In the genomic region with DNA sequence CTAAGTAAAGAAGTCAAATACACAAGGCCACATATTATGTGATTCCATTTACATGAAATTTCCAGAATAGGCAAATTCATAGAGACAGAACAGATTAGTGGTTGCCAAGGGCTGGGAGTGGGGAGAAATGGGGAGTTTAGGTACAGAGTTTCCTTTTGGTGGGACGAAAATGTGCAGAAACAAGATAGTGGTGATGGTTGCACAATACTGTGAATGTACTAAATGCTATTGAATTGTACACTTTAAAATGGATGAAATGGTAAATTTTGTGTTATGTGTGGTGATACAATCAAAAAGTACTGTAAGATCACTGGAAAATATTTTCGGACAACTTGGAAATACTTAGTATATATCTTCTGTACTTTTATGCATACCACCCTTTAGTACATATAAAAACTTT, we compare ENCODE assay signal across 33 cellular contexts. TPM values are rescaled to one million over a fixed set of nuclear protein-coding genes. Genes with fewer than 3 reads are reported as not detected.
"Had no signal": no experiment of that assay in that cellular context is flagged by ENCODE, and none has a peak within 500 bp of the region (broad histone marks: within the 10 kb centered on the region; RNA-seq: fewer than 3 reads in every experiment).

No MANE protein-coding gene starts in this region.

- DNase-seq: natural killer cell; occipital lobe; ovary; posterior cingulate gyrus; psoas muscle; right cardiac atrium; spleen; stimulated activated CD4-positive, alpha-beta T cell treated with anti-CD3 and anti-CD28 coated beads, Interleukin-12 subunit alpha, Interleukin-12 subunit beta, amount 100 ng/mL, for 4 hours; stimulated activated CD4-positive, alpha-beta T cell treated with anti-CD3 and anti-CD28 coated beads, Interleukin-1b, Interleukin-23, amount 100 ng/mL, for 48 hours; stimulated activated CD4-positive, alpha-beta T cell treated with anti-CD3 and anti-CD28 coated beads, Interleukin-4, amount 100 ng/mL, for 1 hour; stimulated activated CD4-positive, alpha-beta T cell treated with anti-CD3 and anti-CD28 coated beads, Interleukin-4, amount 100 ng/mL, for 4 hours; stimulated activated CD8-positive, alpha-beta memory T cell treated with anti-CD3 and anti-CD28 coated beads, Interleukin-4, amount 100 ng/mL, for 48 hours; stimulated activated naive CD4-positive, alpha-beta T cell; stimulated activated naive CD8-positive, alpha-beta T cell treated with anti-CD3 and anti-CD28 coated beads, Interleukin-15, amount 100 ng/mL, for 72 hours; stimulated activated naive CD8-positive, alpha-beta T cell treated with anti-CD3 and anti-CD28 coated beads, Interleukin-15, Interleukin-2, amounts not matched to agents 100 U/mL and 50 U/mL, for 24 hours; substantia nigra; testis; tibial artery; transverse colon had no signal

- H3K36me3 Mint-ChIP-seq: natural killer cell; neural progenitor cell; stimulated activated memory B cell treated with anti-CD40 and anti-IgM and Interleukin-4, amounts not matched to agents 10 μg/mL and 1 μg/mL and 100 μg/mL, for 72 hours; type B pancreatic cell had no signal

- H3K36me3 ChIP-seq: neural progenitor cell, ovary, spleen, transverse colon had no signal

- H3K9me3 ChIP-seq: ovary, psoas muscle, spleen, suprapubic skin, testis, tibial artery, transverse colon, vagina had no signal

- FAIRE-seq: urothelium cell line had no signal

- H3K4me1 ChIP-seq: parathyroid adenoma, psoas muscle, spleen, suprapubic skin, tibial artery, transverse colon, vagina had no signal

- H3K27me3 Mint-ChIP-seq: progenitor cell of endocrine pancreas; stimulated activated memory B cell treated with anti-CD40 and anti-IgM and Interleukin-4, amounts not matched to agents 10 μg/mL and 1 μg/mL and 100 μg/mL, for 72 hours; stimulated activated naive CD8-positive, alpha-beta T cell treated with anti-CD3 and anti-CD28 coated beads, Interleukin-15, amount 100 ng/mL, for 72 hours; type B pancreatic cell had no signal

- H3K4me1 Mint-ChIP-seq: natural killer cell; nephron; stimulated activated memory B cell treated with anti-CD40 and anti-IgM and Interleukin-4, amounts not matched to agents 10 μg/mL and 1 μg/mL and 100 μg/mL, for 72 hours; stimulated activated naive CD8-positive, alpha-beta T cell treated with anti-CD3 and anti-CD28 coated beads, Interleukin-15, amount 100 ng/mL, for 72 hours had no signal

- H3K9me3 Mint-ChIP-seq: natural killer cell; nephron; neural progenitor cell; stimulated activated memory B cell treated with anti-CD40 and anti-IgM and Interleukin-4, amounts not matched to agents 10 μg/mL and 1 μg/mL and 100 μg/mL, for 72 hours; stimulated activated naive CD8-positive, alpha-beta T cell treated with anti-CD3 and anti-CD28 coated beads, Interleukin-15, amount 100 ng/mL, for 72 hours; type B pancreatic cell had no signal

- H3K27ac Mint-ChIP-seq: natural killer cell; nephron; neural progenitor cell; progenitor cell of endocrine pancreas; stimulated activated memory B cell treated with anti-CD40 and anti-IgM and Interleukin-4, amounts not matched to agents 10 μg/mL and 1 μg/mL and 100 μg/mL, for 72 hours; stimulated activated naive CD8-positive, alpha-beta T cell treated with anti-CD3 and anti-CD28 coated beads, Interleukin-15, amount 100 ng/mL, for 72 hours; type B pancreatic cell had no signal

- H3K79me2 ChIP-seq: parathyroid adenoma had no signal

- H3K4me2 ChIP-seq: neural progenitor cell, smooth muscle cell had no signal

- H3K27me3 ChIP-seq: neural progenitor cell, ovary, spleen, suprapubic skin, testis, tibial artery, transverse colon, vagina had no signal

- H3K4me3 Mint-ChIP-seq: natural killer cell; nephron; neural progenitor cell; stimulated activated memory B cell treated with anti-CD40 and anti-IgM and Interleukin-4, amounts not matched to agents 10 μg/mL and 1 μg/mL and 100 μg/mL, for 72 hours; stimulated activated naive CD8-positive, alpha-beta T cell treated with anti-CD3 and anti-CD28 coated beads, Interleukin-15, amount 100 ng/mL, for 72 hours; type B pancreatic cell had no signal

- ATAC-seq: natural killer cell; psoas muscle; right cardiac atrium; sciatic nerve; stimulated activated memory B cell treated with anti-CD40 and anti-IgM and Interleukin-4, amounts not matched to agents 10 μg/mL and 1 μg/mL and 100 μg/mL, for 72 hours; stimulated activated naive CD8-positive, alpha-beta T cell treated with anti-CD3 and anti-CD28 coated beads, Interleukin-15, amount 100 ng/mL, for 72 hours; stimulated activated naive CD8-positive, alpha-beta T cell treated with anti-CD3 and anti-CD28 coated beads, Interleukin-15, Interleukin-2, amounts not matched to agents 100 U/mL and 50 U/mL, for 24 hours had no signal

- H2AFZ ChIP-seq: neural progenitor cell, parathyroid adenoma had no signal

- H3K27ac ChIP-seq: neural progenitor cell, ovary, parathyroid adenoma, psoas muscle, skin epidermis, spleen, suprapubic skin, testis, tibial artery, transverse colon, vagina had no signal

- H3K9ac ChIP-seq: neural progenitor cell, parathyroid adenoma had no signal

- H3K4me3 ChIP-seq: neural progenitor cell, ovary, psoas muscle, skin epidermis, smooth muscle cell, spleen, suprapubic skin, testis, tibial artery, transverse colon, vagina had no signal

RNA-seq across cellular contexts. Expression of gene ECM2, which starts 15.0 kb away (rescaled TPM):
- total RNA-seq: natural killer cell had no signal
- polyA plus RNA-seq: neural cell had no signal

RNA-seq across cellular contexts. Expression of gene ASPN, which starts 38.5 kb away (rescaled TPM):
- total RNA-seq: natural killer cell, progenitor cell of endocrine pancreas, renal cortical epithelial cell had no signal
